In genomic region chr1:231724876-231725647, GRCh38 we compare ENCODE assay signal across 7 cellular contexts.
DNase-seq lines count a peak whose midpoint lies in the region; ATAC-seq, FAIRE-seq and TF ChIP-seq lines count a peak whose summit lies in the region.

No MANE protein-coding gene starts in this region.

- no peak overlapping the region for H3K4me2 ChIP-seq in MM.1S (ENCODE audit: low read depth, low read length)

- FAIRE-seq in D721Med (lab: Jason Lieb, UNC) = peak; percentile 89
- FAIRE-seq in urothelium cell line (lab: Jason Lieb, UNC) = no peak

- TF ChIP-seq CTCF in D721Med (IDR thresholded peaks at IDR 0.05; ENCODE audit: insufficient read depth, missing control alignments) (peak; percentile 62), MM.1S (IDR thresholded peaks at IDR 0.05; ENCODE audit: low read length) (peak; percentile 71)

- H3K27me3 ChIP-seq in MM.1S (replicated peaks; ENCODE audit: insufficient read depth, low read length) = no peaks in the 10 kb centered on the region

- no peaks in the 10 kb centered on the region for H3F3A ChIP-seq in MM.1S (ENCODE audit: insufficient read depth, low read length)

- no peaks in the 10 kb centered on the region for H3K36me3 ChIP-seq in MM.1S (replicated peaks; ENCODE audit: insufficient read depth, low read length)

- no peaks in the 10 kb centered on the region for H3K79me2 ChIP-seq in MM.1S (ENCODE audit: low read length)

- no peak overlapping the region for H3K9ac ChIP-seq in MM.1S (ENCODE audit: low read length)

- no peak overlapping the region for H3K4me3 ChIP-seq in MM.1S (ENCODE audit: low read length)

- DNase-seq in D721Med (ENCODE audit: insufficient read length, low spot score) = no peak
- DNase-seq in MM.1S = peak; percentile 58
- DNase-seq in activated CD4-positive, alpha-beta T cell treated with anti-CD3 and anti-CD28 coated beads, Interleukin-2, amount 50 U/mL, for 48 hours = peak; percentile 8 to 34
- DNase-seq in iPS DF 19.7 (ENCODE audit: low read depth, low spot score) = peak; percentile 60
- peak; percentile 42 for DNase-seq in urothelium cell line (ENCODE audit: low spot score)

- H3K27ac ChIP-seq in MM.1S (ENCODE audit: low read length) = no peak overlapping the region

- no peaks in the 10 kb centered on the region for H4K20me1 ChIP-seq in MM.1S (ENCODE audit: insufficient read depth, low read length)

- no peaks in the 10 kb centered on the region for H3K9me3 ChIP-seq in MM.1S (replicated peaks; ENCODE audit: insufficient read depth, low read length)

- no peaks in the 10 kb centered on the region for H3K9me2 ChIP-seq in MM.1S (replicated peaks; ENCODE audit: insufficient read depth, low read length)

- ATAC-seq in GM18907 (IDR thresholded peaks at IDR 0.05; ENCODE audit: unreplicated experiment) (peak; percentile 71), HG02763 (IDR thresholded peaks at IDR 0.05; ENCODE audit: unreplicated experiment) (no peak)

- H3K4me1 ChIP-seq in MM.1S (ENCODE audit: low read length) = no peaks in the 10 kb centered on the region

- H2AFZ ChIP-seq in MM.1S (ENCODE audit: low read length) = no peak overlapping the region
